8 cellular contexts compared by ENCODE assay signal in the genomic region with DNA sequence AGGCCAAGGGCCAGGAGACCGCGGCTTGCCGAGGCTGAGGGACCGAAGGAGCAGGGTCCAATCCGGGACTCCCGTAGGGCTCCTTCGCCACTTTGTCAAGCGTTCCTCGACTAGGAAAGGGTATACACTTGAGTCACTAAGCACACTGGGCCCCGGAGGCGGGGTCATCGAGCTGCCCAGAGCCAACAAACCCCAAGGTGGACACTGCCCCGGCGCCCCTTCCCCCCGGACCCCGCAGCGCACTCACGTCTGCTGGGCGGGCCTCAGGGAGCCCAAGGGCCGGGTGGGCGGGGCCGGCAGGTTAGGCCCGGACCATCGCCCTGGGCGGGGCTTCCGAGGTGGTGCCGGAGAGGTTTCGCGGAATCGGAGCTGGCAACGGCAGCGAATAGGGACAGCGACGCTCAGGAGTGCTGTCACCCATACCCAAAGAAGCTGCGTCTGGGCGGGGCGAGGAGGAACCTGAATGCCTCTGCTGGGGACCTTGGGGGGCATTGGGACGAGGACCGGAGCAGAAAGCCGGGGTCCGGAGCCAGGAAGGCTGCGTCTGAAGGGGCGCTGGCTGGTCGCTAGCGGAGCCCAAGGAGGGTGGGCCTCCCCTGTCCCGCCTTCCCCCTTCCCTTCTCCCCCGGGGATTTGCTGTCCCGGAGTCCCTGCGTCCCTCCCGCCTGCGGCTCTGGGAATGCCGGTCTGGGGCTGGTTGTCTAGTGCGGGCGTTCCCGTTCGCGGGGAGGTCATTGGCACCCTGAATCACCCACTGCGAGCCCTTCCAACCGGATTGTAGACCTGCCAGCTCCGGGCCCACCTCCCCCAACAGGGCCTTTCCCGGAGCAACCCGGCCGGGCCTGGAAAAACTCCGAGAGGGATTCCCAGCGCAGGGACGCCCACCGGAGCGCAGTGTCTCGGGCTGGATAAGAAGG.
DNase-seq lines count a peak whose midpoint lies in the region; ATAC-seq and TF ChIP-seq lines count a peak whose summit lies in the region.

No MANE protein-coding gene starts in this region.

- H3K36me3 Mint-ChIP-seq in Caco-2 (ENCODE audit: insufficient read depth, unreplicated experiment) (peaks cover 9% of the 10 kb centered on the region), nephron (ENCODE audit: low read depth) (no peaks in the 10 kb centered on the region)
- no peaks in the 10 kb centered on the region for H3K36me3 Mint-ChIP-seq in activated CD8-positive, alpha-beta memory T cell treated with anti-CD3 and anti-CD28 coated beads, Interleukin-2, amount 10 ng/mL, durations not matched to agents 7 days and 5 days

- intact Hi-C loops in Caco-2 (cut with micrococcal nuclease; ENCODE audit: unreplicated experiment): no loop called here

- POLR2A ChIA-PET in Caco-2 (lab: Charles Lee): interaction anchor here (0.6 to 0.7 kb wide), 2 partner anchors 58 to 146 kb away, joined by 3 to 30 read pairs; no protein-coding TSS in a partner anchor

- TF ChIP-seq POLR2A in NB4 (IDR thresholded peaks at IDR 0.05; ENCODE audit: extremely low read depth, insufficient read length): no peak

- H3K27me3 ChIP-seq in Caco-2 (replicated peaks; ENCODE audit: control insufficient read depth, insufficient read depth, low read length) (no peaks in the 10 kb centered on the region), stomach smooth muscle (ENCODE audit: control insufficient read depth in 1 of 2, insufficient read depth in 2 of 2, low read length in 2 of 2) (peaks cover 42 to 46% of the 10 kb centered on the region in 2 donors)

- H3K4me1 ChIP-seq in Caco-2 (no peaks in the 10 kb centered on the region), stomach smooth muscle (ENCODE audit: control insufficient read depth, insufficient read depth, low read length) (peaks cover 54% of the 10 kb centered on the region)

- BruUV-seq in Caco-2 (replicated peaks; lab: Mats Ljungman, UMichigan): no TSS peak

- H3K27ac Mint-ChIP-seq in Caco-2 (ENCODE audit: unreplicated experiment): no peak overlapping the region
- peak overlapping the region; percentile 73 for H3K27ac Mint-ChIP-seq in activated CD8-positive, alpha-beta memory T cell treated with anti-CD3 and anti-CD28 coated beads, Interleukin-2, amount 10 ng/mL, durations not matched to agents 7 days and 5 days
- H3K27ac Mint-ChIP-seq in nephron: no peak overlapping the region

- peaks cover 2% of the 10 kb centered on the region; the same call in 1 of the 2 replicates for H3K36me3 ChIP-seq in Caco-2 (ENCODE audit: control insufficient read depth, insufficient read depth, low read length)
- H3K36me3 ChIP-seq in stomach smooth muscle (ENCODE audit: control insufficient read depth in 2 of 2, insufficient read depth in 2 of 2, low read length in 2 of 2): peaks cover 3 to 14% of the 10 kb centered on the region in 2 donors

- H3K27ac ChIP-seq in stomach smooth muscle (ENCODE audit: low read length): no peak overlapping the region

- H3K9ac ChIP-seq in stomach smooth muscle (ENCODE audit: low read length in 2 of 2): no peak overlapping the region

- H3K9me3 Mint-ChIP-seq in Caco-2 (ENCODE audit: unreplicated experiment): no peaks in the 10 kb centered on the region
- H3K9me3 Mint-ChIP-seq in activated CD8-positive, alpha-beta memory T cell treated with anti-CD3 and anti-CD28 coated beads, Interleukin-2, amount 10 ng/mL, durations not matched to agents 7 days and 5 days (ENCODE audit: low read depth): no peaks in the 10 kb centered on the region
- H3K9me3 Mint-ChIP-seq in nephron: no peaks in the 10 kb centered on the region

- H3K27me3 Mint-ChIP-seq in Caco-2 (ENCODE audit: insufficient read depth, unreplicated experiment) (no peaks in the 10 kb centered on the region), nephron (ENCODE audit: low read depth) (peaks cover 73% of the 10 kb centered on the region)
- H3K27me3 Mint-ChIP-seq in activated CD8-positive, alpha-beta memory T cell treated with anti-CD3 and anti-CD28 coated beads, Interleukin-2, amount 10 ng/mL, durations not matched to agents 7 days and 5 days: peaks cover 19% of the 10 kb centered on the region

- ATAC-seq in activated CD8-positive, alpha-beta memory T cell treated with anti-CD3 and anti-CD28 coated beads, Interleukin-2, amount 10 ng/mL, durations not matched to agents 7 days and 5 days: peak; percentile 84
- ATAC-seq in GM21717 (IDR thresholded peaks at IDR 0.05; ENCODE audit: unreplicated experiment) (no peak), GM18870 (IDR thresholded peaks at IDR 0.05; ENCODE audit: unreplicated experiment) (no peak)

- peak overlapping the region; percentile 50 for H3K4me3 ChIP-seq in Caco-2 (ENCODE audit: low read depth, low read length)
- H3K4me3 ChIP-seq in NB4 (ENCODE audit: low read depth, low read length): peak overlapping the region; percentile 48
- H3K4me3 ChIP-seq in stomach smooth muscle (ENCODE audit: low read length in 2 of 2): peak overlapping the region; percentile 49 to 59

- CTCF ChIA-PET in Caco-2 (lab: Charles Lee): no interaction called here
- CTCF ChIA-PET in activated CD8-positive, alpha-beta memory T cell treated with anti-CD3 and anti-CD28 coated beads, Interleukin-2, amount 10 ng/mL, durations not matched to agents 7 days and 5 days (lab: Charles Lee): interaction anchor here (1.0 kb wide), 1 partner anchor 139 kb away, joined by 4 read pairs; a partner anchor contains a TSS

- peaks cover 7% of the 10 kb centered on the region for H3K4me1 Mint-ChIP-seq in Caco-2 (ENCODE audit: low read depth, unreplicated experiment)
- peaks cover 34% of the 10 kb centered on the region for H3K4me1 Mint-ChIP-seq in activated CD8-positive, alpha-beta memory T cell treated with anti-CD3 and anti-CD28 coated beads, Interleukin-2, amount 10 ng/mL, durations not matched to agents 7 days and 5 days
- peaks cover 24% of the 10 kb centered on the region for H3K4me1 Mint-ChIP-seq in nephron

- peak overlapping the region; percentile 74 for H3K4me3 Mint-ChIP-seq in Caco-2 (ENCODE audit: unreplicated experiment)
- H3K4me3 Mint-ChIP-seq in activated CD8-positive, alpha-beta memory T cell treated with anti-CD3 and anti-CD28 coated beads, Interleukin-2, amount 10 ng/mL, durations not matched to agents 7 days and 5 days: peak overlapping the region; percentile 73
- H3K4me3 Mint-ChIP-seq in nephron: peak overlapping the region; percentile 67 to 72 (median 71)

- no peaks in the 10 kb centered on the region for H3K9me3 ChIP-seq in Caco-2
- no peaks in the 10 kb centered on the region for H3K9me3 ChIP-seq in stomach smooth muscle (ENCODE audit: control insufficient read depth in 2 of 2, low read length in 2 of 2)

- TF ChIP-seq CTCF in Caco-2 (IDR thresholded peaks at IDR 0.05; ENCODE audit: insufficient read depth in 1 of 2, low read depth in 1 of 2, low read length in 1 of 2, severe bottlenecking in 1 of 2, unreplicated experiment in 1 of 2): no peak
- TF ChIP-seq CTCF in NB4 (IDR thresholded peaks at IDR 0.05; ENCODE audit: low read depth, low read length): no peak
- no peak for TF ChIP-seq CTCF in nephron (IDR thresholded peaks at IDR 0.05; ENCODE audit: unreplicated experiment in 3 of 3)

- DNase-seq in Caco-2: peak; percentile 83 to 87
- DNase-seq in NB4 (ENCODE audit: low read depth): peak; percentile 20
- peak; percentile 92 for DNase-seq in activated CD8-positive, alpha-beta memory T cell treated with anti-CD3 and anti-CD28 coated beads, Interleukin-2, amount 10 ng/mL, durations not matched to agents 7 days and 5 days
- peak; percentile 19 for DNase-seq in epidermal melanocyte (ENCODE audit: insufficient read length, low spot score)

Comparison
In these comparisons a context has a peak if more than half of its experiments do, and no peak if none do; other contexts are left out.
1. DNase-seq: peak in every context shown above with its lines; median percentile 92 in activated CD8-positive, alpha-beta memory T cell treated with anti-CD3 and anti-CD28 coated beads, Interleukin-2, amount 10 ng/mL, durations not matched to agents 7 days and 5 days; 85 in Caco-2; 20 in NB4; 19 in epidermal melanocyte.